9 cellular contexts compared by ENCODE assay signal in genomic region chr3:150216041-150216811, GRCh38.
DNase-seq lines count a peak whose midpoint lies in the region; ATAC-seq, FAIRE-seq and TF ChIP-seq lines count a peak whose summit lies in the region.
"Had no signal": no experiment of that assay in that cellular context is flagged by ENCODE, and none has a peak within 500 bp of the region (broad histone marks: within the 10 kb centered on the region; RNA-seq: fewer than 3 reads in every experiment).

No MANE protein-coding gene starts in this region.

- no peaks in the 10 kb centered on the region for H3K9me3 ChIP-seq in SJCRH30 (replicated peaks)

- TF ChIP-seq CTCF in NB4 (IDR thresholded peaks at IDR 0.05; ENCODE audit: low read depth, low read length) (no peak), type B pancreatic cell (conservative IDR thresholded peaks at IDR 0.05) (peak; percentile 48), D721Med (IDR thresholded peaks at IDR 0.05; ENCODE audit: insufficient read depth, missing control alignments) (no peak)

- H3K36me3 ChIP-seq in SJCRH30, result no peaks in the 10 kb centered on the region

- peak overlapping the region; percentile 84 for H3K27ac ChIP-seq in SJCRH30

- H3K4me1 Mint-ChIP-seq in type B pancreatic cell (ENCODE audit: unreplicated experiment), result peaks cover 21% of the 10 kb centered on the region
- no peaks in the 10 kb centered on the region for H3K4me1 Mint-ChIP-seq in activated T-cell treated with anti-CD3 and anti-CD28 coated beads, Interleukin-2, amount 50 U/mL, for 72 hours (ENCODE audit: low read depth)

- H3K27me3 ChIP-seq in SJCRH30, result no peaks in the 10 kb centered on the region

- no peak for FAIRE-seq in frontal cortex (lab: Jason Lieb, UNC)
- FAIRE-seq in D721Med (lab: Jason Lieb, UNC), result no peak

- ATAC-seq in Right ventricle myocardium superior (ENCODE audit: poor library complexity), result peak; percentile 95
- no peak for ATAC-seq in activated T-cell treated with anti-CD3 and anti-CD28 coated beads, Interleukin-2, amount 50 U/mL, for 72 hours (replicated peaks in 1 of 2)
- ATAC-seq: activated CD4-positive, alpha-beta T cell treated with anti-CD3 and anti-CD28 coated beads for 36 hours had no signal

- no peak overlapping the region for H3K4me3 Mint-ChIP-seq in type B pancreatic cell
- no peak overlapping the region for H3K4me3 Mint-ChIP-seq in activated T-cell treated with anti-CD3 and anti-CD28 coated beads, Interleukin-2, amount 50 U/mL, for 72 hours
- H3K4me3 Mint-ChIP-seq: activated CD4-positive, alpha-beta T cell treated with anti-CD3 and anti-CD28 coated beads for 36 hours; stimulated activated naive CD8-positive, alpha-beta T cell treated with anti-CD3 and anti-CD28 coated beads, Interleukin-15, Interleukin-2, amounts not matched to agents 100 ng/mL and 50 ng/mL, for 24 hours had no signal

- no peak overlapping the region for H3K4me3 ChIP-seq in NB4 (ENCODE audit: low read depth, low read length)
- peak overlapping the region; percentile 15 for H3K4me3 ChIP-seq in SJCRH30

- no peaks in the 10 kb centered on the region for H3K9me3 Mint-ChIP-seq in type B pancreatic cell
- H3K9me3 Mint-ChIP-seq in activated T-cell treated with anti-CD3 and anti-CD28 coated beads, Interleukin-2, amount 50 U/mL, for 72 hours, result no peaks in the 10 kb centered on the region
- H3K9me3 Mint-ChIP-seq: stimulated activated naive CD8-positive, alpha-beta T cell treated with anti-CD3 and anti-CD28 coated beads, Interleukin-15, Interleukin-2, amounts not matched to agents 100 ng/mL and 50 ng/mL, for 24 hours had no signal

- TF ChIP-seq POLR2A in NB4 (IDR thresholded peaks at IDR 0.05; ENCODE audit: extremely low read depth, insufficient read length), result no peak

- peaks cover 2% of the 10 kb centered on the region for H3K27me3 Mint-ChIP-seq in type B pancreatic cell
- peaks cover 31% of the 10 kb centered on the region for H3K27me3 Mint-ChIP-seq in activated T-cell treated with anti-CD3 and anti-CD28 coated beads, Interleukin-2, amount 50 U/mL, for 72 hours (ENCODE audit: low read depth)

- no peaks in the 10 kb centered on the region for H3K36me3 Mint-ChIP-seq in type B pancreatic cell
- H3K36me3 Mint-ChIP-seq in activated T-cell treated with anti-CD3 and anti-CD28 coated beads, Interleukin-2, amount 50 U/mL, for 72 hours (ENCODE audit: insufficient read depth in 2 of 2), result peaks cover 0 to 1% of the 10 kb centered on the region in 2 donors

- no peak overlapping the region for H3K27ac Mint-ChIP-seq in type B pancreatic cell
- no peak overlapping the region for H3K27ac Mint-ChIP-seq in activated T-cell treated with anti-CD3 and anti-CD28 coated beads, Interleukin-2, amount 50 U/mL, for 72 hours
- H3K27ac Mint-ChIP-seq: activated CD4-positive, alpha-beta T cell treated with anti-CD3 and anti-CD28 coated beads for 36 hours; stimulated activated naive CD8-positive, alpha-beta T cell treated with anti-CD3 and anti-CD28 coated beads, Interleukin-15, Interleukin-2, amounts not matched to agents 100 ng/mL and 50 ng/mL, for 24 hours had no signal

- intact Hi-C loops in Right ventricle myocardium superior (cut with DNase I), result no loop called here

- peaks cover 19% of the 10 kb centered on the region for H3K4me1 ChIP-seq in SJCRH30

- DNase-seq in NB4 (ENCODE audit: low read depth) (peak; percentile 50), SJCRH30 (peak; percentile 95 to 99), Right ventricle myocardium superior (peak; percentile 63), type B pancreatic cell (ENCODE audit: extremely low spot score, unreplicated experiment) (no peak), frontal cortex (ENCODE audit: low spot score in 2 of 2) (no peak), D721Med (ENCODE audit: insufficient read length, low spot score) (no peak)
- DNase-seq in activated T-cell treated with anti-CD3 and anti-CD28 coated beads, Interleukin-2, amount 50 U/mL, for 72 hours, result no peak
- DNase-seq: activated CD4-positive, alpha-beta T cell treated with anti-CD3 and anti-CD28 coated beads for 36 hours had no signal

Comparison
In these comparisons a context has a peak if more than half of its experiments do, and no peak if none do; other contexts are left out.
1. DNase-seq: peak in NB4 (single experiment), SJCRH30 (2 of 2) and Right ventricle myocardium superior (single experiment); none in type B pancreatic cell (single experiment), frontal cortex (0 of 2), D721Med (single experiment) and activated T-cell treated with anti-CD3 and anti-CD28 coated beads, Interleukin-2, amount 50 U/mL, for 72 hours (0 of 2).